1 cellular context compared by ENCODE assay signal in the genomic region with DNA sequence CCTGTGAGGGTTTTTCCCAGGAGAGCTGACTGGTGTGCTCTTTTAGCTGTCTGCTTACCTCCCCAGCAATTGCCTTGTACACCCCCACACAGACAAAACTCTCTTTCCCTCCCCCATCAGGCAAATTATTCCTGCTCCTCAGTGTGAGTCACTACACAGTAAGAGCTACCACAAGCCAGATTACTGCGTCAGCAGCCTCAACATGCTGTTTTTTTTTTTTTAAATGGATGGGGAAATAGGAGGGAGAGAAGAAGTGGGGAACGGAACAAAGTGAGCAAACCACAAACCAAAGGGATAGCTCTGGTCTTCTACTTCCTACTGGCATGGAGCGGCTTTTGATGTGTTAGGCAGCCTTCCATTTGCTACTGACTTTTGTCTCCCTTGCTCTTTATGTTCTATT.
TF ChIP-seq lines count a peak whose summit lies in the region.

No MANE protein-coding gene starts in this region.

TF ChIP-seq in GM12878, 131 proteins besides CTCF, POLR2A, EP300 and RAD21 (continued from another document):
- TF ChIP-seq E4F1 (IDR thresholded peaks at IDR 0.05; ENCODE audit: borderline replicate concordance, partially characterized antibody) (no peak), RCOR1 (conservative IDR thresholded peaks at IDR 0.05; ENCODE audit: low read depth, low read length) (no peak)
